16 cellular contexts compared by ENCODE assay signal in genomic region chr4:76354517-76355473, GRCh38.
DNase-seq lines count a peak whose midpoint lies in the region; ATAC-seq, FAIRE-seq and TF ChIP-seq lines count a peak whose summit lies in the region.
"Had no signal": no experiment of that assay in that cellular context is flagged by ENCODE, and none has a peak within 500 bp of the region (broad histone marks: within the 10 kb centered on the region; RNA-seq: fewer than 3 reads in every experiment).

No MANE protein-coding gene starts in this region.

- H3K27me3 Mint-ChIP-seq in activated naive CD8-positive, alpha-beta T cell, result peaks cover 3% of the 10 kb centered on the region

- peaks cover 7% of the 10 kb centered on the region for H3K9me3 Mint-ChIP-seq in activated naive CD8-positive, alpha-beta T cell (ENCODE audit: low read depth)

- H3K4me3 ChIP-seq in NB4 (ENCODE audit: low read depth, low read length), result no peak overlapping the region
- H3K4me3 ChIP-seq: testis had no signal

- H3K36me3 Mint-ChIP-seq in activated naive CD8-positive, alpha-beta T cell, result peaks cover 10% of the 10 kb centered on the region

- H3K27ac Mint-ChIP-seq in activated naive CD8-positive, alpha-beta T cell, result no peak overlapping the region
- H3K27ac Mint-ChIP-seq: naive B cell had no signal

- H3K4me3 Mint-ChIP-seq in activated naive CD8-positive, alpha-beta T cell, result peak overlapping the region; percentile 27

- no peak for TF ChIP-seq CTCF in NB4 (IDR thresholded peaks at IDR 0.05; ENCODE audit: low read depth, low read length)

- peaks cover 9% of the 10 kb centered on the region for H3K4me1 Mint-ChIP-seq in activated naive CD8-positive, alpha-beta T cell (ENCODE audit: low read depth)

- no peak for ATAC-seq in GM21423 (IDR thresholded peaks at IDR 0.05; ENCODE audit: unreplicated experiment)
- ATAC-seq in GM18505 (IDR thresholded peaks at IDR 0.05; ENCODE audit: unreplicated experiment), result no peak
- ATAC-seq: left cardiac atrium, right cardiac atrium, Right ventricle myocardium inferior had no signal

- peak; percentile 21 for DNase-seq in activated CD4-positive, alpha-beta T cell treated with anti-CD3 and anti-CD28 coated beads for 48 hours
- no peak for DNase-seq in activated CD4-positive, alpha-beta T cell treated with anti-CD3 and anti-CD28 coated beads for 1 hour
- DNase-seq in NB4 (ENCODE audit: low read depth) (peak; percentile 76), RCC 7860 (ENCODE audit: low spot score) (no peak)
- DNase-seq in stimulated activated CD8-positive, alpha-beta memory T cell treated with anti-CD3 and anti-CD28 coated beads, Interleukin-4, amount 100 ng/mL, for 48 hours, result peak; percentile 30
- DNase-seq: head of caudate nucleus, left cardiac atrium, naive B cell, NCI-H1436 treated with DMSO at 0.1 percent for 48 hours, NCI-H526, right cardiac atrium, testis had no signal

- TF ChIP-seq POLR2A in NB4 (IDR thresholded peaks at IDR 0.05; ENCODE audit: extremely low read depth, insufficient read length) (no peak), GM18505 (IDR thresholded peaks at IDR 0.05; ENCODE audit: borderline replicate concordance, extremely low read depth, insufficient read depth, insufficient read length) (no peak)

- no peak for FAIRE-seq in RCC 7860 (lab: Jason Lieb, UNC)

Comparison
In these comparisons a context has a peak if more than half of its experiments do, and no peak if none do; other contexts are left out.
1. DNase-seq: peak in activated CD4-positive, alpha-beta T cell treated with anti-CD3 and anti-CD28 coated beads for 48 hours (single experiment), NB4 (single experiment) and stimulated activated CD8-positive, alpha-beta memory T cell treated with anti-CD3 and anti-CD28 coated beads, Interleukin-4, amount 100 ng/mL, for 48 hours (single experiment); none in activated CD4-positive, alpha-beta T cell treated with anti-CD3 and anti-CD28 coated beads for 1 hour (single experiment) and RCC 7860 (single experiment).